Comparison of ENCODE assay signal across 27 cellular contexts in genomic region chr2:3037196-3038194, GRCh38.
"Had no signal": no experiment of that assay in that cellular context is flagged by ENCODE, and none has a peak within 500 bp of the region (broad histone marks: within the 10 kb centered on the region; RNA-seq: fewer than 3 reads in every experiment).

No MANE protein-coding gene starts in this region.

- H3K27ac ChIP-seq: VCaP had no signal

- ATAC-seq: activated CD4-positive, alpha-beta T cell treated with anti-CD3 and anti-CD28 coated beads for 36 hours; activated T-helper 17 cell treated with anti-CD3 and anti-CD28 coated beads, Interleukin-2, amount 50 U/mL, for 72 hours; K562; PC-3; T-cell had no signal

- FAIRE-seq: astrocyte, K562, RCC 7860, TTC549 had no signal

- H3K4me3 ChIP-seq: K562 had no signal

- DNase-seq: activated CD4-positive, alpha-beta memory T cell treated with anti-CD3 and anti-CD28 coated beads, Interleukin-2, amount 10 ng/mL, durations not matched to agents 7 days and 5 days; activated CD4-positive, alpha-beta T cell treated with anti-CD3 and anti-CD28 coated beads for 36 hours; activated CD4-positive, alpha-beta T cell treated with anti-CD3 and anti-CD28 coated beads, Interleukin-2, amount 50 U/mL, for 1 hour; activated CD4-positive, CD25-positive, alpha-beta regulatory T cell; activated gamma-delta T cell; activated naive CD4-positive, alpha-beta T cell treated with anti-CD3 and anti-CD28 coated beads for 36 hours; activated T-cell treated with anti-CD3 and anti-CD28 coated beads for 4 hours; activated T-cell treated with anti-CD3 and anti-CD28 coated beads, Interleukin-2, amount 50 U/mL, for 48 hours; amygdala; Karpas-422; NCI-H1105 treated with DMSO at 0.1 percent for 48 hours; NCI-H1436 treated with DMSO at 0.1 percent for 48 hours; NCI-H187; NCI-H2081; NCI-H510A treated with DMSO at 0.1 percent for 48 hours; NCI-H69; PC-3; SHP77 treated with DMSO at 0.1 percent for 48 hours; T-cell; T-helper 2 cell; T1000 had no signal
